ENCODE assay signal across 3 cellular contexts in genomic region chr1:39593386-39593785, GRCh38.
TF ChIP-seq lines count a peak whose summit lies in the region.

No MANE protein-coding gene starts in this region.

TF ChIP-seq in HEK293, 187 proteins besides CTCF, POLR2A, EP300 and RAD21:
- peak; percentile 85 for TF ChIP-seq ZNF121 (tag by site-specific recombination; IDR thresholded peaks at IDR 0.05)
- no peak for TF ChIP-seq ZNF560 (tag by site-specific recombination; IDR thresholded peaks at IDR 0.05; ENCODE audit: borderline replicate concordance)
TF ChIP-seq in HEK293: peak in this region for 1.

TF ChIP-seq in WTC11, 78 proteins besides CTCF, POLR2A, EP300 and RAD21:
- TF ChIP-seq ZNF121 (CRISPR knock-in tag; IDR thresholded peaks at IDR 0.05) (peak; percentile 51; the same call in 1 of the 2 replicates), ZBTB21 (CRISPR knock-in tag; IDR thresholded peaks at IDR 0.05; ENCODE audit: borderline replicate concordance) (no peak)

TF ChIP-seq in K562, 482 proteins besides CTCF, POLR2A, EP300 and RAD21:
- TF ChIP-seq TAF7 (tag; IDR thresholded peaks at IDR 0.05) (no peak), ZNF121 (CRISPR knock-in tag; conservative IDR thresholded peaks at IDR 0.05) (peak; percentile 30; the same call in 1 of the 2 replicates)
TF ChIP-seq in K562: peak in this region for 1.
